In the genomic region with DNA sequence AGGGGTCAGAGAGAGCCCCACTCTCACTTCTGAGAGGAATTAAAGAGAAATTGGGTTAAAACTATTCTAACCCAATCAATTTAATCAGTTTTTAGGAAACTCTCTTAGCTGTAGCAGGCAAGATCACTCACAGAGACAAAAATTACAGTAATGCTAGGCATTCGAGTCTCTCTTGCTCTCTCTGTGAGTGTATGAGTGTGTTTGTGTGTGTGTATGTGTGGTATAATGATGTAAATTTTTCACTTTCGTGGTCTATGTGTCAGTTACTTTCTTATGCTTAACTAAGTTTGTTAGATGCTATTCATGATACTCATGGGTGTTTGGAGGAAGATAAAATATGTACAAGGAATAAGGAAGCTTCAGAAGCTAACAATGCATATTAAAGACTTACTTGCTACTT, we compare ENCODE assay signal across 34 cellular contexts.
"Had no signal": no experiment of that assay in that cellular context is flagged by ENCODE, and none has a peak within 500 bp of the region (broad histone marks: within the 10 kb centered on the region; RNA-seq: fewer than 3 reads in every experiment).

No MANE protein-coding gene starts in this region.

- H3K4me3 Mint-ChIP-seq: activated CD4-positive, alpha-beta memory T cell treated with anti-CD3 and anti-CD28 coated beads for 36 hours; activated CD4-positive, alpha-beta T cell treated with anti-CD3 and anti-CD28 coated beads, Interleukin-2, amount 10 ng/mL, durations not matched to agents 24 days and 14 days; activated naive CD4-positive, alpha-beta T cell treated with anti-CD3 and anti-CD28 coated beads for 36 hours; activated naive CD8-positive, alpha-beta T cell treated with anti-CD3 and anti-CD28 coated beads for 36 hours; activated T-helper 1 cell treated with anti-CD3 and anti-CD28 coated beads, Interleukin-12 subunit alpha, Interleukin-12 subunit beta, Interleukin-2, Interleukin-4 antibody, amounts not matched to agents 30 ng/mL and 10 ng/mL and 1 ng/mL, durations not matched to agents 14 hours and 24 hours and 36 hours; brain; effector memory CD8-positive, alpha-beta T cell; nephron; stimulated activated naive CD8-positive, alpha-beta T cell treated with anti-CD3 and anti-CD28 coated beads, Interleukin-15, amount 100 ng/mL, for 72 hours; T-helper 17 cell had no signal

- H3K9me3 ChIP-seq: neutrophil, ovary, right lobe of liver, thyroid gland, upper lobe of right lung had no signal

- H3K36me3 ChIP-seq: cardiac muscle cell, heart right ventricle, neutrophil, ovary, right lobe of liver, thyroid gland, upper lobe of right lung, WERI-Rb-1 had no signal

- H3K4me1 Mint-ChIP-seq: activated CD4-positive, alpha-beta T cell treated with anti-CD3 and anti-CD28 coated beads, Interleukin-2, amount 10 ng/mL, durations not matched to agents 24 days and 14 days; brain; nephron; stimulated activated naive CD8-positive, alpha-beta T cell treated with anti-CD3 and anti-CD28 coated beads, Interleukin-15, amount 100 ng/mL, for 72 hours had no signal

- H3K36me3 Mint-ChIP-seq: activated CD4-positive, alpha-beta memory T cell treated with anti-CD3 and anti-CD28 coated beads for 36 hours; activated naive CD8-positive, alpha-beta T cell treated with anti-CD3 and anti-CD28 coated beads for 36 hours; brain had no signal

- H3K4me3 ChIP-seq: cardiac muscle cell, coronary artery, heart right ventricle, ovary, right lobe of liver, skin epidermis, thyroid gland, upper lobe of right lung had no signal

- H3K4me1 ChIP-seq: heart right ventricle, right lobe of liver, thyroid gland, upper lobe of right lung had no signal

- H3K27me3 ChIP-seq: cardiac muscle cell, heart right ventricle, neutrophil, ovary, right lobe of liver, thyroid gland, upper lobe of right lung had no signal

- ATAC-seq: effector memory CD8-positive, alpha-beta T cell; heart right ventricle; left cardiac atrium; left ventricle myocardium superior; right lobe of liver; stimulated activated naive CD8-positive, alpha-beta T cell treated with anti-CD3 and anti-CD28 coated beads, Interleukin-15, amount 100 ng/mL, for 72 hours; T-helper 17 cell; upper lobe of right lung had no signal

- H3K9me3 Mint-ChIP-seq: activated CD4-positive, alpha-beta memory T cell treated with anti-CD3 and anti-CD28 coated beads for 36 hours; activated naive CD4-positive, alpha-beta T cell treated with anti-CD3 and anti-CD28 coated beads for 36 hours; effector memory CD8-positive, alpha-beta T cell; nephron had no signal

- H3K27me3 Mint-ChIP-seq: activated CD4-positive, alpha-beta memory T cell treated with anti-CD3 and anti-CD28 coated beads for 36 hours; activated naive CD8-positive, alpha-beta T cell treated with anti-CD3 and anti-CD28 coated beads for 36 hours; effector memory CD8-positive, alpha-beta T cell; progenitor cell of endocrine pancreas; stimulated activated naive CD8-positive, alpha-beta T cell treated with anti-CD3 and anti-CD28 coated beads, Interleukin-15, amount 100 ng/mL, for 72 hours; T-helper 17 cell had no signal

- DNase-seq: activated CD4-positive, alpha-beta memory T cell treated with anti-CD3 and anti-CD28 coated beads for 36 hours; activated CD4-positive, alpha-beta T cell treated with anti-CD3 and anti-CD28 coated beads, Interleukin-2, amount 10 ng/mL, durations not matched to agents 24 days and 14 days; activated CD4-positive, CD25-positive, alpha-beta regulatory T cell treated with anti-CD3 and anti-CD28 coated beads, Interleukin-2, amount 50 U/mL, for 72 hours; activated CD8-positive, alpha-beta memory T cell treated with anti-CD3 and anti-CD28 coated beads, Interleukin-2, amount 50 U/mL, for 4 hours; activated effector memory CD4-positive, alpha-beta T cell treated with anti-CD3 and anti-CD28 coated beads, Interleukin-2, amount 50 U/mL, for 16 hours; activated naive CD4-positive, alpha-beta T cell treated with anti-CD3 and anti-CD28 coated beads for 36 hours; activated naive CD8-positive, alpha-beta T cell treated with anti-CD3 and anti-CD28 coated beads for 36 hours; activated T-cell treated with anti-CD3 and anti-CD28 coated beads, Interleukin-2, amount 50 U/mL, for 1 hour; cerebellar nuclear complex; effector memory CD8-positive, alpha-beta T cell; foreskin melanocyte; heart right ventricle; islet precursor cell; left cardiac atrium; left ventricle myocardium superior; ovary; right lobe of liver; stimulated activated CD4-positive, alpha-beta T cell treated with anti-CD3 and anti-CD28 coated beads, Interleukin-12 subunit alpha, Interleukin-12 subunit beta, amount 100 ng/mL, for 4 hours; stimulated activated CD4-positive, alpha-beta T cell treated with anti-CD3 and anti-CD28 coated beads, Interleukin-4, amount 100 ng/mL, for 1 hour; stimulated activated naive CD8-positive, alpha-beta T cell treated with anti-CD3 and anti-CD28 coated beads, Interleukin-15, amount 100 ng/mL, for 72 hours; T-helper 17 cell; T1000; thyroid gland; upper lobe of right lung; WERI-Rb-1 had no signal

- H3K27ac Mint-ChIP-seq: activated CD4-positive, alpha-beta memory T cell treated with anti-CD3 and anti-CD28 coated beads for 36 hours; activated CD4-positive, alpha-beta T cell treated with anti-CD3 and anti-CD28 coated beads, Interleukin-2, amount 10 ng/mL, durations not matched to agents 24 days and 14 days; activated naive CD4-positive, alpha-beta T cell treated with anti-CD3 and anti-CD28 coated beads for 36 hours; activated naive CD8-positive, alpha-beta T cell treated with anti-CD3 and anti-CD28 coated beads for 36 hours; activated T-helper 1 cell treated with anti-CD3 and anti-CD28 coated beads, Interleukin-12 subunit alpha, Interleukin-12 subunit beta, Interleukin-2, Interleukin-4 antibody, amounts not matched to agents 30 ng/mL and 10 ng/mL and 1 ng/mL, durations not matched to agents 14 hours and 24 hours and 36 hours; brain; effector memory CD8-positive, alpha-beta T cell; nephron; progenitor cell of endocrine pancreas; stimulated activated naive CD8-positive, alpha-beta T cell treated with anti-CD3 and anti-CD28 coated beads, Interleukin-15, amount 100 ng/mL, for 72 hours; T-helper 17 cell had no signal

- H3K27ac ChIP-seq: cardiac muscle cell, coronary artery, heart right ventricle, neutrophil, ovary, right lobe of liver, skin epidermis, thyroid gland, upper lobe of right lung, WERI-Rb-1 had no signal

- FAIRE-seq: endothelial cell of umbilical vein had no signal
